ENCODE assay signal across 8 cellular contexts in the genomic region with DNA sequence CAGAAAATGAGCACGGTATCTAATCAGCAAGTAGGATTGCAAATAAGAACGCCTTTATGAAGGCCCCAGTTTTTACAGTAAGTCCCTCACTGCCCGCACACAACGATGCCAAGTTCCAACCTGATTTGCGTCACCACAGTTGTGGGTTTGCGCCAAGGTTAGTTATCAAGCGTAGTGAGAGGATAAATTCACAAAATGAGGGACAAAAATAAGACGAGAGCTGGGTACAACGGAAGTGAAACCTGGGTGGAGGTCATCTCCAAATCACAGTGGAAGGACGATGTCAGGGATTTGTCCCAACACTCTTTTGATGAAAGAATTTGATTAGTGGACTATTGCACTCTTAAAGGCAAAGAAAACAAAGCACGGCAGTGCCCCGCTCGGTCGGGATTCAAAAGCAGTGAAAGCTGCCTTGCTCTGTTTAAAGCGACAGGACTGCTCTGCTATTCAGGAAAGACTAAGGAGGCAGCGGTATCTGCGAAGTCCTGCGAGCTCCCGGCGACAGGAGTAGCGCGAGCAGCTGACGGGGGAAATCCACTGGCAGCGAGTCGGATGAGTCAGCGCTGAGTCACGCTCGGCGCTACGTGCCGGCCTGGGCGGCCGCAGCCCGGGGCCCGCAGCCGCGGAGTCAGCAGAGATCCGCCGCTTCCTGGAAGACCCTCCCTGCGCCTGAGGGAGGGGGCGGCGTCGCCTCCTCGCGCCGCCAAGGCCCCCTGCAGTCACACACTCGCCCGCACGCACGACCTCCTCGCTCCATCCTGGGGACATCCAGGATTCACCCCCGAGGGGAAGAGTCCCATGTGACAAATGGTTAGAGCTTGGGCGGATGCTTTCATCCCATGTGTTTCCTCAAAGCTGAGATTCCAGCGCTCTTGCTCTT.
DNase-seq lines count a peak whose midpoint lies in the region; ATAC-seq, FAIRE-seq and TF ChIP-seq lines count a peak whose summit lies in the region.

No MANE protein-coding gene starts in this region.

- H3K9me3 Mint-ChIP-seq in astrocyte (ENCODE audit: unreplicated experiment): peaks cover 5% of the 10 kb centered on the region

- peak overlapping the region; percentile 88 for H3K4me2 ChIP-seq in astrocyte (ENCODE audit: low read length)

- H3K27ac ChIP-seq in astrocyte (ENCODE audit: low read depth, low read length) (peak overlapping the region; percentile 97), rectal smooth muscle tissue (ENCODE audit: low read depth, low read length) (peak overlapping the region; percentile 90), aorta (ENCODE audit: low read depth in 1 of 2, low read length in 2 of 2) (peak overlapping the region; percentile 23 to 97)

- peak; percentile 73; the same call in 1 of the 2 replicates for TF ChIP-seq POLR2A in GM12892 (IDR thresholded peaks at IDR 0.05; ENCODE audit: low read depth, low read length)

- peak overlapping the region; percentile 91 for H2AFZ ChIP-seq in astrocyte (ENCODE audit: low read depth, low read length)

- intact Hi-C loops in aorta (cut with DNase I): loop anchor here (1.0 to 10.0 kb wide), 5 partner anchors 102 to 176 kb away; a partner anchor contains a TSS

- H3K4me1 ChIP-seq in astrocyte (ENCODE audit: insufficient read depth, low read length) (peaks cover 30% of the 10 kb centered on the region), rectal smooth muscle tissue (ENCODE audit: control insufficient read depth, insufficient read depth, low read length) (peaks cover 11% of the 10 kb centered on the region), aorta (ENCODE audit: control insufficient read depth in 1 of 2, insufficient read depth in 2 of 2, low read length in 2 of 2) (no peaks in the 10 kb centered on the region)

- no peaks in the 10 kb centered on the region for H3K27me3 ChIP-seq in astrocyte (ENCODE audit: insufficient read depth, low read length)
- no peaks in the 10 kb centered on the region for H3K27me3 ChIP-seq in rectal smooth muscle tissue (ENCODE audit: control insufficient read depth, insufficient read depth, low read length)
- H3K27me3 ChIP-seq in aorta (ENCODE audit: control insufficient read depth in 1 of 2, insufficient read depth in 2 of 2, low read length in 1 of 2): no peaks in the 10 kb centered on the region

- peaks cover 39% of the 10 kb centered on the region for H3K4me1 Mint-ChIP-seq in astrocyte (ENCODE audit: low read depth, unreplicated experiment)

- peak; percentile 89 for FAIRE-seq in GM12892 (lab: Jason Lieb, UNC)
- peak; percentile 66 for FAIRE-seq in astrocyte (lab: Jason Lieb, UNC)

- peak; percentile 96 for ATAC-seq in HG02763 (IDR thresholded peaks at IDR 0.05; ENCODE audit: unreplicated experiment)
- peak; percentile 99 for ATAC-seq in aorta (ENCODE audit: low FRiP score)

- no peaks in the 10 kb centered on the region for H3K36me3 Mint-ChIP-seq in astrocyte (ENCODE audit: low read depth, unreplicated experiment)

- peak overlapping the region; percentile 88 for H3K9ac ChIP-seq in astrocyte (ENCODE audit: low read length)
- H3K9ac ChIP-seq in rectal smooth muscle tissue (ENCODE audit: low read length): peak overlapping the region; percentile 8

- H3K36me3 ChIP-seq in astrocyte (ENCODE audit: insufficient read depth, low read length): no peaks in the 10 kb centered on the region
- no peaks in the 10 kb centered on the region for H3K36me3 ChIP-seq in rectal smooth muscle tissue (ENCODE audit: control insufficient read depth, insufficient read depth, low read length)
- no peaks in the 10 kb centered on the region for H3K36me3 ChIP-seq in aorta (ENCODE audit: control insufficient read depth in 1 of 2, insufficient read depth in 2 of 2, low read length in 1 of 2)

- no peak for TF ChIP-seq CTCF in astrocyte (IDR thresholded peaks at IDR 0.05; ENCODE audit: insufficient read depth, low read depth, low read length)

- peak overlapping the region; percentile 98 for H3K27ac Mint-ChIP-seq in astrocyte (ENCODE audit: unreplicated experiment)

- peak overlapping the region; percentile 57 for H3K4me3 ChIP-seq in astrocyte (ENCODE audit: insufficient read depth, low read depth, low read length)
- H3K4me3 ChIP-seq in rectal smooth muscle tissue (ENCODE audit: low read length): peak overlapping the region; percentile 82
- H3K4me3 ChIP-seq in aorta (ENCODE audit: low read length in 2 of 2): peak overlapping the region; percentile 37 to 76

- no peaks in the 10 kb centered on the region for H3K79me2 ChIP-seq in astrocyte (ENCODE audit: insufficient read depth, low read length)

- no peaks in the 10 kb centered on the region for H3K27me3 Mint-ChIP-seq in astrocyte (ENCODE audit: low read depth, unreplicated experiment)

- H3K9me3 ChIP-seq in astrocyte (ENCODE audit: insufficient read depth, low read depth, low read length) (no peaks in the 10 kb centered on the region), aorta (ENCODE audit: control insufficient read depth, low read length) (no peaks in the 10 kb centered on the region)

- H3K4me3 Mint-ChIP-seq in astrocyte (ENCODE audit: unreplicated experiment): peak overlapping the region; percentile 79

- no peaks in the 10 kb centered on the region for H4K20me1 ChIP-seq in astrocyte (ENCODE audit: insufficient read depth, low read length)

- 0 to 1% methylated on average over 45 to 54 of the region's 54 CpGs for WGBS in aorta, 2 donors

- peak; percentile 73 for DNase-seq in GM12892 (ENCODE audit: insufficient read length)
- peak; percentile 13 for DNase-seq in NCI-H1417 treated with DMSO at 0.1 percent for 48 hours (lab: John Stamatoyannopoulos, UW)
- DNase-seq in T-helper 22 cell (ENCODE audit: low read depth): peak; percentile 82
- DNase-seq in astrocyte (ENCODE audit: low read depth): peak; percentile 96
- peak; percentile 89 for DNase-seq in hepatic stellate cell (ENCODE audit: low spot score)
- DNase-seq in aorta: peak; percentile 97 to 99

Comparison
In these comparisons a context has a peak if more than half of its experiments do, and no peak if none do; other contexts are left out.
1. Peak in every context shown above with its lines: DNase-seq, ATAC-seq, H3K4me3 ChIP-seq and H3K27ac ChIP-seq.
2. DNase-seq: peak in every context shown above with its lines; median percentile 98 in aorta; 96 in astrocyte; 89 in hepatic stellate cell; 82 in T-helper 22 cell; 73 in GM12892; 13 in NCI-H1417 treated with DMSO at 0.1 percent for 48 hours.